Comparison of ENCODE assay signal across 14 cellular contexts in genomic region chr19:623974-624373, GRCh38. TPM values are rescaled to one million over a fixed set of nuclear protein-coding genes. Genes with fewer than 3 reads are reported as not detected.
DNase-seq lines count a peak whose midpoint lies in the region; ATAC-seq and TF ChIP-seq lines count a peak whose summit lies in the region.
"Had no signal": no experiment of that assay in that cellular context is flagged by ENCODE, and none has a peak within 500 bp of the region (broad histone marks: within the 10 kb centered on the region; RNA-seq: fewer than 3 reads in every experiment).

No MANE protein-coding gene starts in this region.

- H2AFZ ChIP-seq in HCT116 (ENCODE audit: low read depth, low read length, poor library complexity, severe bottlenecking) = no peak overlapping the region

- H3K9me3 Mint-ChIP-seq in WTC11 = no peaks in the 10 kb centered on the region
- H3K9me3 Mint-ChIP-seq: dendritic cell treated with granulocyte-macrophage colony-stimulating factor and Interleukin-4, amounts not matched to agents 40 ng/mL and 50 ng/mL, for 4 days; memory B cell had no signal

- DNase-seq in HCT116 (ENCODE audit: low read depth, low spot score) = no peak
- DNase-seq in WTC11 (ENCODE audit: low spot score) = no peak
- peak; percentile 68 for DNase-seq in fibroblast of pulmonary artery (ENCODE audit: low read depth)
- DNase-seq in smooth muscle cell of the brain vasculature (ENCODE audit: low read depth, low spot score) = peak; percentile 98
- no peak for DNase-seq in superior temporal gyrus (ENCODE audit: extremely low spot score)
- no peak for DNase-seq in NCI-H2107 treated with DMSO at 0.1 percent for 48 hours (lab: John Stamatoyannopoulos, UW; ENCODE audit: unreplicated experiment)
- no peak for DNase-seq in NCI-H1694 treated with DMSO at 0.1 percent for 48 hours (lab: John Stamatoyannopoulos, UW)
- DNase-seq: activated CD4-positive, alpha-beta T cell treated with anti-CD3 and anti-CD28 coated beads for 36 hours; heart right ventricle; NCI-H69 had no signal

- ATAC-seq in HCT116 (peak; percentile 73), WTC11 (peak; percentile 21; the same call in 1 of the 2 replicates), GM21515 (IDR thresholded peaks at IDR 0.05; ENCODE audit: unreplicated experiment) (no peak)
- ATAC-seq: activated CD4-positive, alpha-beta T cell treated with anti-CD3 and anti-CD28 coated beads for 36 hours had no signal

- H3K4me1 ChIP-seq in HCT116 (ENCODE audit: control insufficient read depth in 1 of 2, insufficient read depth in 2 of 2, low read length in 2 of 2) = peaks cover 4 to 21% of the 10 kb centered on the region in 2 experiments; a peak in 3 of 4 replicates
- H3K4me1 ChIP-seq: heart right ventricle had no signal

- TF ChIP-seq CTCF in HCT116 (IDR thresholded peaks at IDR 0.05 in 2 of 3, conservative IDR thresholded peaks at IDR 0.05 in 1 of 3; ENCODE audit: borderline replicate concordance in 1 of 3, insufficient read depth in 1 of 3, low read depth in 2 of 3, low read length in 2 of 3) = no peak
- TF ChIP-seq CTCF in WTC11 (IDR thresholded peaks at IDR 0.05) = no peak
- no peak for TF ChIP-seq CTCF in fibroblast of pulmonary artery (IDR thresholded peaks at IDR 0.05; ENCODE audit: low read length, missing control alignments)

- no peaks in the 10 kb centered on the region for H3K9me2 ChIP-seq in HCT116 (ENCODE audit: insufficient read depth)

- H3K36me3 ChIP-seq in HCT116 (ENCODE audit: control insufficient read depth in 1 of 2, insufficient read depth in 2 of 2, low read length in 2 of 2) = peaks cover 1 to 58% of the 10 kb centered on the region in 2 experiments

- no peak overlapping the region for H3K4me3 Mint-ChIP-seq in WTC11
- H3K4me3 Mint-ChIP-seq: activated CD4-positive, alpha-beta T cell treated with anti-CD3 and anti-CD28 coated beads for 36 hours; dendritic cell treated with granulocyte-macrophage colony-stimulating factor and Interleukin-4, amounts not matched to agents 40 ng/mL and 50 ng/mL, for 4 days; memory B cell had no signal

- CTCF ChIA-PET in HCT116 (lab: Charles Lee) (no interaction called here), WTC11 (lab: Charles Lee) (no interaction called here)

- BruUV-seq in HCT116 (replicated peaks; lab: Mats Ljungman, UMichigan) = no TSS peak

- H3K9ac ChIP-seq in HCT116 (ENCODE audit: low read length) = no peak overlapping the region

- TF ChIP-seq POLR2A in HCT116 (IDR thresholded peaks at IDR 0.05; ENCODE audit: borderline replicate concordance, extremely low read depth, insufficient read depth, insufficient read length) = no peak

- RAD21 ChIA-PET in HCT116 (lab: Charles Lee; ENCODE audit: low non-redundant PET in 1 of 2, low total read pairs in 2 of 2, uncharacterized antibody in 2 of 2, unreplicated experiment in 2 of 2) = no interaction called here

- no peaks in the 10 kb centered on the region for H3K9me3 ChIP-seq in HCT116 (ENCODE audit: control insufficient read depth in 1 of 2, insufficient read depth in 1 of 2, low read depth in 1 of 2, low read length in 2 of 2)
- H3K9me3 ChIP-seq: heart right ventricle had no signal

- H3K4me2 ChIP-seq in HCT116 (ENCODE audit: low read length) = peak overlapping the region; percentile 50

- TF ChIP-seq RAD21 in HCT116 (IDR thresholded peaks at IDR 0.05; ENCODE audit: low read depth) = no peak

- H3K79me2 ChIP-seq in HCT116 (ENCODE audit: insufficient read depth, low read length) = peaks cover 18% of the 10 kb centered on the region

- H3K36me3 Mint-ChIP-seq in WTC11 = peaks cover 24% of the 10 kb centered on the region

- no peaks in the 10 kb centered on the region; the same call in 1 of the 2 replicates for H3K4me1 Mint-ChIP-seq in WTC11

- POLR2A ChIA-PET in HCT116 (lab: Charles Lee) = no interaction called here
- POLR2A ChIA-PET in WTC11 (lab: Charles Lee) = no interaction called here

- no peaks in the 10 kb centered on the region for H4K20me1 ChIP-seq in HCT116 (ENCODE audit: insufficient read depth)

- H3K4me3 ChIP-seq in HCT116 (replicated peaks in 1 of 2; ENCODE audit: low read depth in 1 of 2, low read length in 2 of 2) = no peak overlapping the region
- H3K4me3 ChIP-seq in fibroblast of pulmonary artery (replicated peaks; ENCODE audit: low read depth, low read length) = no peak overlapping the region
- H3K4me3 ChIP-seq: heart right ventricle had no signal

- no peak overlapping the region; the same call in 1 of the 2 replicates for H3K27ac Mint-ChIP-seq in WTC11
- H3K27ac Mint-ChIP-seq: activated CD4-positive, alpha-beta T cell treated with anti-CD3 and anti-CD28 coated beads for 36 hours; dendritic cell treated with granulocyte-macrophage colony-stimulating factor and Interleukin-4, amounts not matched to agents 40 ng/mL and 50 ng/mL, for 4 days; memory B cell had no signal

- H3K27me3 Mint-ChIP-seq in WTC11 (ENCODE audit: low read depth) = no peaks in the 10 kb centered on the region
- H3K27me3 Mint-ChIP-seq: activated CD4-positive, alpha-beta T cell treated with anti-CD3 and anti-CD28 coated beads for 36 hours; dendritic cell treated with granulocyte-macrophage colony-stimulating factor and Interleukin-4, amounts not matched to agents 40 ng/mL and 50 ng/mL, for 4 days; memory B cell had no signal

- intact Hi-C loops in HCT116 (cut with micrococcal nuclease) = no loop called here

- H3K27ac ChIP-seq in HCT116 (ENCODE audit: low read depth, low read length) = peak overlapping the region; percentile 53
- H3K27ac ChIP-seq: heart right ventricle had no signal

- H3K27me3 ChIP-seq in HCT116 (ENCODE audit: insufficient read depth, low read length) = no peaks in the 10 kb centered on the region
- H3K27me3 ChIP-seq: heart right ventricle had no signal

TF ChIP-seq in HCT116, 20 proteins besides CTCF, POLR2A, EP300 and RAD21:
- TF ChIP-seq, protein P1, sequence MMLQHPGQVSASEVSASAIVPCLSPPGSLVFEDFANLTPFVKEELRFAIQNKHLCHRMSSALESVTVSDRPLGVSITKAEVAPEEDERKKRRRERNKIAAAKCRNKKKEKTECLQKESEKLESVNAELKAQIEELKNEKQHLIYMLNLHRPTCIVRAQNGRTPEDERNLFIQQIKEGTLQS (IDR thresholded peaks at IDR 0.05) = no peak
- no peak for TF ChIP-seq SP1 (IDR thresholded peaks at IDR 0.05; ENCODE audit: low read depth)

TF ChIP-seq in WTC11, 78 proteins besides CTCF, POLR2A, EP300 and RAD21 (continues in another document):
- TF ChIP-seq RORB (CRISPR knock-in tag; IDR thresholded peaks at IDR 0.05) = no peak
- no peak for TF ChIP-seq OVOL2 (CRISPR knock-in tag; IDR thresholded peaks at IDR 0.05; ENCODE audit: borderline replicate concordance)
- no peak for TF ChIP-seq TEAD1 (CRISPR knock-in tag; IDR thresholded peaks at IDR 0.05)
- no peak for TF ChIP-seq ELF4 (CRISPR knock-in tag; IDR thresholded peaks at IDR 0.05; ENCODE audit: low read depth)
- TF ChIP-seq IRF2 (CRISPR knock-in tag; IDR thresholded peaks at IDR 0.05; ENCODE audit: borderline replicate concordance, low read depth) = no peak
- TF ChIP-seq CREB1 (CRISPR knock-in tag; IDR thresholded peaks at IDR 0.05) = no peak
- TF ChIP-seq, protein P2, sequence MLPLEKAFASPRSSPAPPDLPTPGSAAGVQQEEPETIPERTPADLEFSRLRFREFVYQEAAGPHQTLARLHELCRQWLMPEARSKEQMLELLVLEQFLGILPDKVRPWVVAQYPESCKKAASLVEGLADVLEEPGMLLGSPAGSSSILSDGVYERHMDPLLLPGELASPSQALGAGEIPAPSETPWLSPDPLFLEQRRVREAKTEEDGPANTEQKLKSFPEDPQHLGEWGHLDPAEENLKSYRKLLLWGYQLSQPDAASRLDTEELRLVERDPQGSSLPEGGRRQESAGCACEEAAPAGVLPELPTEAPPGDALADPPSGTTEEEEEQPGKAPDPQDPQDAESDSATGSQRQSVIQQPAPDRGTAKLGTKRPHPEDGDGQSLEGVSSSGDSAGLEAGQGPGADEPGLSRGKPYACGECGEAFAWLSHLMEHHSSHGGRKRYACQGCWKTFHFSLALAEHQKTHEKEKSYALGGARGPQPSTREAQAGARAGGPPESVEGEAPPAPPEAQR (CRISPR knock-in tag; IDR thresholded peaks at IDR 0.05) = no peak
- no peak for TF ChIP-seq ZNF232 (CRISPR knock-in tag; IDR thresholded peaks at IDR 0.05)
- TF ChIP-seq ZBTB43 (CRISPR knock-in tag; IDR thresholded peaks at IDR 0.05) = no peak
- TF ChIP-seq, protein P1 (CRISPR knock-in tag; conservative IDR thresholded peaks at IDR 0.05) = no peak
- no peak for TF ChIP-seq JAZF1 (CRISPR knock-in tag; IDR thresholded peaks at IDR 0.05)
- TF ChIP-seq KAT7 (CRISPR knock-in tag; IDR thresholded peaks at IDR 0.05; ENCODE audit: borderline replicate concordance) = no peak

RNA-seq across cellular contexts. Expression of gene POLRMT, which starts 9.4 kb away (rescaled TPM):
- total RNA-seq in HCT116 (2021; ENCODE audit: unreplicated experiment) = 138 TPM
- 175 and 185 TPM in 2 replicates for polyA plus RNA-seq in HCT116 (2012)
- total RNA-seq in WTC11 (2021) = 113 to 139 TPM (median 116 TPM) in 3 replicates

RNA-seq across cellular contexts. Expression of gene FGF22, which starts 15.7 kb away (rescaled TPM):
- total RNA-seq in HCT116 (2021; ENCODE audit: unreplicated experiment) = 1.5 TPM
- 0.35 and 0.39 TPM in 2 replicates for polyA plus RNA-seq in HCT116 (2012)
- total RNA-seq in WTC11 (2021) = 1.4 to 1.6 TPM (median 1.6 TPM) in 3 replicates
- total RNA-seq: activated CD4-positive, alpha-beta T cell treated with anti-CD3 and anti-CD28 coated beads for 36 hours had no signal

RNA-seq across cellular contexts. Expression of gene HCN2, which starts 34.3 kb away (rescaled TPM):
- total RNA-seq in HCT116 (2021; ENCODE audit: unreplicated experiment) = 2.4 TPM
- 2.3 TPM in 2 replicates for polyA plus RNA-seq in HCT116 (2012)
- total RNA-seq in WTC11 (2021) = 8.0 to 9.2 TPM (median 8.1 TPM) in 3 replicates
- total RNA-seq: subcutaneous adipose tissue had no signal

RNA-seq across cellular contexts. Expression of gene RNF126, which starts 39.0 kb away (rescaled TPM):
- total RNA-seq in HCT116 (2021; ENCODE audit: unreplicated experiment) (93.8 TPM), WTC11 (2021) (66.7 to 84.4 TPM (median 68.1 TPM) in 3 replicates)
- polyA plus RNA-seq in HCT116 (2012) = 87.9 and 89.0 TPM in 2 replicates

RNA-seq across cellular contexts. Expression of gene BSG, which starts 51.6 kb away (rescaled TPM):
- total RNA-seq in HCT116 (2021; ENCODE audit: unreplicated experiment) = 603 TPM
- polyA plus RNA-seq in HCT116 (2012) = 735 and 929 TPM in 2 replicates
- total RNA-seq in WTC11 (2021) = 758 to 847 TPM (median 841 TPM) in 3 replicates

Comparison
In these comparisons a context has a peak if more than half of its experiments do, and no peak if none do; other contexts are left out.
1. DNase-seq: peak in fibroblast of pulmonary artery (single experiment) and smooth muscle cell of the brain vasculature (single experiment); none in HCT116 (single experiment), WTC11 (single experiment), superior temporal gyrus (single experiment), NCI-H2107 treated with DMSO at 0.1 percent for 48 hours (single experiment) and NCI-H1694 treated with DMSO at 0.1 percent for 48 hours (single experiment).